8 cellular contexts compared by ENCODE assay signal in genomic region chr16:30526137-30526822, GRCh38. TPM values are rescaled to one million over a fixed set of nuclear protein-coding genes. Genes with fewer than 3 reads are reported as not detected.
DNase-seq lines count a peak whose midpoint lies in the region; ATAC-seq and TF ChIP-seq lines count a peak whose summit lies in the region.

Gene ZNF768 (minus strand): TSS chr16:30526566. CDS start chr16:30526413, 153 bp downstream.

- H3K9me3 Mint-ChIP-seq in T-helper 1 cell treated with Interleukin-12 subunit alpha and Interleukin-12 subunit beta and Interleukin-4 antibody, amounts not matched to agents 30 μg/mL and 1 μg/mL, for 36 hours: no peaks in the 10 kb centered on the region
- no peaks in the 10 kb centered on the region for H3K9me3 Mint-ChIP-seq in stimulated activated naive B cell treated with anti-CD40 and anti-IgM and Interleukin-4, amounts not matched to agents 10 μg/mL and 1 μg/mL and 100 μg/mL, for 72 hours

- no peak for DNase-seq in AG10803 (ENCODE audit: low read depth)
- no peak for DNase-seq in left lobe of liver (ENCODE audit: low spot score)
- DNase-seq in stimulated activated naive B cell treated with anti-CD40 and anti-IgM and Interleukin-4, amounts not matched to agents 10 μg/mL and 1 μg/mL and 100 μg/mL, for 72 hours: peak; percentile 41
- no peak for DNase-seq in NCI-H2227 (lab: John Stamatoyannopoulos, UW; ENCODE audit: unreplicated experiment)

- peaks cover 18% of the 10 kb centered on the region for H3K36me3 Mint-ChIP-seq in T-helper 1 cell treated with Interleukin-12 subunit alpha and Interleukin-12 subunit beta and Interleukin-4 antibody, amounts not matched to agents 30 μg/mL and 1 μg/mL, for 36 hours (ENCODE audit: low read depth)
- peaks cover 16 to 17% of the 10 kb centered on the region in 2 donors for H3K36me3 Mint-ChIP-seq in stimulated activated naive B cell treated with anti-CD40 and anti-IgM and Interleukin-4, amounts not matched to agents 10 μg/mL and 1 μg/mL and 100 μg/mL, for 72 hours

- TF ChIP-seq CTCF in AG10803 (conservative IDR thresholded peaks at IDR 0.05; ENCODE audit: low read length): no peak

- peak within 1 kb of the TSS; percentile 78 for H3K27ac Mint-ChIP-seq in T-helper 1 cell treated with Interleukin-12 subunit alpha and Interleukin-12 subunit beta and Interleukin-4 antibody, amounts not matched to agents 30 μg/mL and 1 μg/mL, for 36 hours
- H3K27ac Mint-ChIP-seq in stimulated activated naive B cell treated with anti-CD40 and anti-IgM and Interleukin-4, amounts not matched to agents 10 μg/mL and 1 μg/mL and 100 μg/mL, for 72 hours: peak within 1 kb of the TSS; percentile 96

- peaks cover 22% of the 10 kb centered on the region for H3K4me1 Mint-ChIP-seq in T-helper 1 cell treated with Interleukin-12 subunit alpha and Interleukin-12 subunit beta and Interleukin-4 antibody, amounts not matched to agents 30 μg/mL and 1 μg/mL, for 36 hours (ENCODE audit: low read depth)
- H3K4me1 Mint-ChIP-seq in stimulated activated naive B cell treated with anti-CD40 and anti-IgM and Interleukin-4, amounts not matched to agents 10 μg/mL and 1 μg/mL and 100 μg/mL, for 72 hours: peaks cover 29 to 63% of the 10 kb centered on the region in 2 donors

- peak within 1 kb of the TSS; percentile 77 for H3K4me3 Mint-ChIP-seq in T-helper 1 cell treated with Interleukin-12 subunit alpha and Interleukin-12 subunit beta and Interleukin-4 antibody, amounts not matched to agents 30 μg/mL and 1 μg/mL, for 36 hours
- peak within 1 kb of the TSS; percentile 90 to 93 for H3K4me3 Mint-ChIP-seq in stimulated activated naive B cell treated with anti-CD40 and anti-IgM and Interleukin-4, amounts not matched to agents 10 μg/mL and 1 μg/mL and 100 μg/mL, for 72 hours

- peak within 1 kb of the TSS; percentile 95 for H3K27ac ChIP-seq in cingulate gyrus (ENCODE audit: low read depth, low read length)

- peak within 1 kb of the TSS; percentile 82 for H3K4me3 ChIP-seq in AG10803 (ENCODE audit: low read length)

- no peaks in the 10 kb centered on the region for H3K27me3 Mint-ChIP-seq in T-helper 1 cell treated with Interleukin-12 subunit alpha and Interleukin-12 subunit beta and Interleukin-4 antibody, amounts not matched to agents 30 μg/mL and 1 μg/mL, for 36 hours (ENCODE audit: low read depth)
- H3K27me3 Mint-ChIP-seq in stimulated activated naive B cell treated with anti-CD40 and anti-IgM and Interleukin-4, amounts not matched to agents 10 μg/mL and 1 μg/mL and 100 μg/mL, for 72 hours: no peaks in the 10 kb centered on the region

- ATAC-seq in GM18861 (IDR thresholded peaks at IDR 0.05; ENCODE audit: unreplicated experiment) (peak; percentile 17), HG03159 (IDR thresholded peaks at IDR 0.05; ENCODE audit: unreplicated experiment) (peak; percentile 19), left lobe of liver (peak; percentile 55)
- peak; percentile 23 to 27 for ATAC-seq in stimulated activated naive B cell treated with anti-CD40 and anti-IgM and Interleukin-4, amounts not matched to agents 10 μg/mL and 1 μg/mL and 100 μg/mL, for 72 hours (replicated peaks)

RNA-seq across cellular contexts. Expression of gene ZNF768, which starts in this region (rescaled TPM):
- 21.7 TPM for total RNA-seq in left lobe of liver
